11 cellular contexts compared by ENCODE assay signal in the genomic region with DNA sequence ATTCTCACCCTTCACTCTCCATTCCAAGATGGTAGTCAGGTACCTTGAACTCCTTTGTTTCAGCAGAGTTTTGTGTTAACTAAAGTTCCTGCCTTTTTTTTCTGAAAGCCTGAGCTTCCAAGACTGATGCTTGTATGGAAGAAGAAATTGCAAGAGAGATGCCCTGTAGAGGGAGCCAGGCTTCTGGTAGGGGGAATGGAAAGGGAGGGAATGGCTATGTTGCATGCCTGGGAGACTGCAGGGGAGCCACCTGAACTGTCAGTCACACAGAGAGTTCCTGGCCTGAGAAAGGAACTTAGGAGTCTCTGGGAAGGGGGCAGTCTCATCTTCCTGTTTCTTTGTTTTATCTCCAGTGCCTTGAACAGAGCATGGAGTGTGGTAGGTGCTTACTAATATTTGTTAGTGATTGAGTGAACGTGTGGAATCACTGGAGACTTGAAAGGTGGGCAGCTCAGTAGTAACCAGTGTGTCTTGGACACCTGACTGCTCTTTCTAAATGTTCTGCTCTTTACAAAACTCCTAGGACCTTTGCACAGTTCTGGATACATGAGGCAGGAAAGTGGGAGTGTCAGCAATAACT.
A peak's percentile ranks its signal among the peaks of the same experiment; 100 is the strongest.
DNase-seq lines count a peak whose midpoint lies in the region; ATAC-seq, FAIRE-seq and TF ChIP-seq lines count a peak whose summit lies in the region.
"Had no signal": no experiment of that assay in that cellular context is flagged by ENCODE, and none has a peak within 500 bp of the region (broad histone marks: within the 10 kb centered on the region; RNA-seq: fewer than 3 reads in every experiment).

No MANE protein-coding gene starts in this region.

- no peaks in the 10 kb centered on the region for H3K36me3 ChIP-seq in bronchial epithelial cell (ENCODE audit: control insufficient read depth, insufficient read depth, low read length)
- H3K36me3 ChIP-seq in mucosa of descending colon (ENCODE audit: low read depth), result no peaks in the 10 kb centered on the region
- H3K36me3 ChIP-seq in vagina, result no peaks in the 10 kb centered on the region
- H3K36me3 ChIP-seq in tibial artery, result no peaks in the 10 kb centered on the region

- intact Hi-C loops in mucosa of descending colon (cut with DNase I, micrococcal nuclease) (no loop called here), vagina (cut with DNase I) (no loop called here), tibial artery (cut with DNase I; ENCODE audit: low total_unique reads) (no loop called here)

- H3K9me3 ChIP-seq in mucosa of descending colon, result no peaks in the 10 kb centered on the region
- no peaks in the 10 kb centered on the region for H3K9me3 ChIP-seq in vagina
- H3K9me3 ChIP-seq in tibial artery, result no peaks in the 10 kb centered on the region

- H3K27ac ChIP-seq in vagina (no peak overlapping the region), tibial artery (no peak overlapping the region)

- H3K27me3 ChIP-seq in bronchial epithelial cell (ENCODE audit: control insufficient read depth, insufficient read depth, low read length) (no peaks in the 10 kb centered on the region), vagina (no peaks in the 10 kb centered on the region), tibial artery (no peaks in the 10 kb centered on the region)

- no peak for TF ChIP-seq EP300 in Ishikawa (IDR thresholded peaks at IDR 0.05; ENCODE audit: borderline replicate concordance)

- TF ChIP-seq POLR2A in vagina (IDR thresholded peaks at IDR 0.05), result no peak

- peak; percentile 45 for TF ChIP-seq RAD21 in Ishikawa (IDR thresholded peaks at IDR 0.05; ENCODE audit: low read depth)

- H3K4me3 ChIP-seq in bronchial epithelial cell (ENCODE audit: low read depth, low read length) (no peak overlapping the region), mucosa of descending colon (no peak overlapping the region), vagina (no peak overlapping the region), tibial artery (no peak overlapping the region)

- TF ChIP-seq CTCF in bronchial epithelial cell (IDR thresholded peaks at IDR 0.05; ENCODE audit: insufficient read depth, low read length, severe bottlenecking) (peak; percentile 49), mucosa of descending colon (IDR thresholded peaks at IDR 0.05) (no peak), vagina (IDR thresholded peaks at IDR 0.05) (no peak), tibial artery (IDR thresholded peaks at IDR 0.05) (no peak)

- peak; percentile 64 for ATAC-seq in mucosa of descending colon
- ATAC-seq: activated CD8-positive, alpha-beta memory T cell treated with anti-CD3 and anti-CD28 coated beads, Interleukin-2, amount 10 ng/mL, durations not matched to agents 7 days and 5 days had no signal

- H3K4me1 ChIP-seq in mucosa of descending colon (ENCODE audit: low read depth) (no peaks in the 10 kb centered on the region), vagina (no peaks in the 10 kb centered on the region), tibial artery (no peaks in the 10 kb centered on the region)

- no peak for FAIRE-seq in bronchial epithelial cell (lab: Jason Lieb, UNC)
- FAIRE-seq: GM12891 had no signal

- DNase-seq in DMS53 (lab: John Stamatoyannopoulos, UW), result peak; percentile 64
- DNase-seq in bronchial epithelial cell (ENCODE audit: low read depth), result peak; percentile 47
- DNase-seq in mucosa of descending colon, result peak in 1 of 3 donors; percentile 41
- DNase-seq in vagina (ENCODE audit: extremely low spot score in 2 of 2), result no peak
- DNase-seq in hippocampal formation (lab: John Stamatoyannopoulos, UW), result no peak
- no peak for DNase-seq in activated naive CD4-positive, alpha-beta T cell treated with anti-CD3 and anti-CD28 coated beads, Interleukin-2, amount 50 U/mL, for 16 hours
- no peak for DNase-seq in tibial artery
- DNase-seq: activated CD8-positive, alpha-beta memory T cell treated with anti-CD3 and anti-CD28 coated beads, Interleukin-2, amount 10 ng/mL, durations not matched to agents 7 days and 5 days; NCI-H510A treated with DMSO at 0.1 percent for 48 hours had no signal

TF ChIP-seq in Ishikawa, 13 proteins besides CTCF, POLR2A, EP300 and RAD21:
- TF ChIP-seq NFIC (IDR thresholded peaks at IDR 0.05) (no peak), EGR1 (IDR thresholded peaks at IDR 0.05) (no peak), CEBPB (IDR thresholded peaks at IDR 0.05) (no peak), TAF1 (IDR thresholded peaks at IDR 0.05; ENCODE audit: low read depth) (no peak), TEAD4 (IDR thresholded peaks at IDR 0.05) (no peak), TCF12 (IDR thresholded peaks at IDR 0.05; ENCODE audit: low read depth) (no peak), YY1 (IDR thresholded peaks at IDR 0.05; ENCODE audit: low read depth) (no peak), USF1 (IDR thresholded peaks at IDR 0.05) (no peak), CREB1 (IDR thresholded peaks at IDR 0.05; ENCODE audit: low read depth) (no peak), ZBTB7A (IDR thresholded peaks at IDR 0.05; ENCODE audit: low read depth) (no peak), FOXM1 (IDR thresholded peaks at IDR 0.05; ENCODE audit: borderline replicate concordance, low read depth) (no peak)
- TF ChIP-seq, protein P1, sequence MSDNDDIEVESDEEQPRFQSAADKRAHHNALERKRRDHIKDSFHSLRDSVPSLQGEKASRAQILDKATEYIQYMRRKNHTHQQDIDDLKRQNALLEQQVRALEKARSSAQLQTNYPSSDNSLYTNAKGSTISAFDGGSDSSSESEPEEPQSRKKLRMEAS (IDR thresholded peaks at IDR 0.05), result no peak
- TF ChIP-seq, protein P2, sequence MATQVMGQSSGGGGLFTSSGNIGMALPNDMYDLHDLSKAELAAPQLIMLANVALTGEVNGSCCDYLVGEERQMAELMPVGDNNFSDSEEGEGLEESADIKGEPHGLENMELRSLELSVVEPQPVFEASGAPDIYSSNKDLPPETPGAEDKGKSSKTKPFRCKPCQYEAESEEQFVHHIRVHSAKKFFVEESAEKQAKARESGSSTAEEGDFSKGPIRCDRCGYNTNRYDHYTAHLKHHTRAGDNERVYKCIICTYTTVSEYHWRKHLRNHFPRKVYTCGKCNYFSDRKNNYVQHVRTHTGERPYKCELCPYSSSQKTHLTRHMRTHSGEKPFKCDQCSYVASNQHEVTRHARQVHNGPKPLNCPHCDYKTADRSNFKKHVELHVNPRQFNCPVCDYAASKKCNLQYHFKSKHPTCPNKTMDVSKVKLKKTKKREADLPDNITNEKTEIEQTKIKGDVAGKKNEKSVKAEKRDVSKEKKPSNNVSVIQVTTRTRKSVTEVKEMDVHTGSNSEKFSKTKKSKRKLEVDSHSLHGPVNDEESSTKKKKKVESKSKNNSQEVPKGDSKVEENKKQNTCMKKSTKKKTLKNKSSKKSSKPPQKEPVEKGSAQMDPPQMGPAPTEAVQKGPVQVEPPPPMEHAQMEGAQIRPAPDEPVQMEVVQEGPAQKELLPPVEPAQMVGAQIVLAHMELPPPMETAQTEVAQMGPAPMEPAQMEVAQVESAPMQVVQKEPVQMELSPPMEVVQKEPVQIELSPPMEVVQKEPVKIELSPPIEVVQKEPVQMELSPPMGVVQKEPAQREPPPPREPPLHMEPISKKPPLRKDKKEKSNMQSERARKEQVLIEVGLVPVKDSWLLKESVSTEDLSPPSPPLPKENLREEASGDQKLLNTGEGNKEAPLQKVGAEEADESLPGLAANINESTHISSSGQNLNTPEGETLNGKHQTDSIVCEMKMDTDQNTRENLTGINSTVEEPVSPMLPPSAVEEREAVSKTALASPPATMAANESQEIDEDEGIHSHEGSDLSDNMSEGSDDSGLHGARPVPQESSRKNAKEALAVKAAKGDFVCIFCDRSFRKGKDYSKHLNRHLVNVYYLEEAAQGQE (IDR thresholded peaks at IDR 0.05; ENCODE audit: low read depth), result no peak
TF ChIP-seq in Ishikawa: peak in this region for 0.

Comparison
In these comparisons a context has a peak if more than half of its experiments do, and no peak if none do; other contexts are left out.
1. DNase-seq: peak in DMS53 (single experiment) and bronchial epithelial cell (single experiment); none in vagina (0 of 2), hippocampal formation (0 of 2), activated naive CD4-positive, alpha-beta T cell treated with anti-CD3 and anti-CD28 coated beads, Interleukin-2, amount 50 U/mL, for 16 hours (single experiment) and tibial artery (0 of 2).